1 cellular context compared by ENCODE assay signal in the genomic region with DNA sequence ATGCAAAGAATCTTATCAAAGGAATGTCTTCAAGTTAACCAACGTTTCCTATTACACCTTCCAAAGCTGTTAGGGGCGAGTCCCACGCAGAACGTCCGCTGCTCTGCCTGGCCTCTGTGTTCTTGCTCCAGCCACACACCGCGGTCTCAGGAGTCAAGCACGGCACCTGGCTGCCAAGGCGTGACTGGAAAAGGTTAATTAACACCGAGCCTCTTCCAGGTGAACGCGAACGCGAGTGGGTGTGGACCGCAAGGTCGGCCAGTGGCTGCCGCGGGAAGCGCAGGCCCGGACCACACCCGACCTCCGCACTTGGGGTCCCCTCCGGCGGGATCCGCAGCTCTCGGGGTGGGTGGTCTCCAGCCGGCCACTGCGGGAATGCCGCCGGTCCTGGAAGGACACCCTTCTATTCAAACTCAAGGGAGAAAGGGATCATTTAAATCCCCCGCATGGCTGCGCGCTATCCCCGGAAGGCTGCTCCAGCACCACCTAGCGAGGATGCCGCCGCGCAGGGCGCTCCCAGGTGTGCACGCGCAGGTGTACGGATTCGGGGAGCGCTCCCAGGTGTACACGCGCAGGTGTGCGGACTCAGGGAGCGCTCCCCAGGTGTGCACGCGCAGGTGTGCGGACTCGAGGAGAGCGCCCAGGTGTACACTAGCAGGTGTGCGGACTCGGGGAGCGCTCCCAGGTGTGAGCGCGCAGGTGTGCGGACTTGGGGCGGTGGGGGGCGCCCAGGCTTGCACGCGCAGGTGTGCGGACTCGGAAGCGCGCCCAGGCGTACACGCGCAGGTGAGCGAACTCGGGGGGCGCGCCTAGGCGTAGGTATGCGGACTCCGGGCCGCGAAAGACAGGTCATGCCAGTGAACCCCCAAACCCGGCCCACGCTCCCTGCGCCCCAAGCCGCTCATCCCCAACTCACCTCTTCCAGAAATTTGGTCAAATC.
TF ChIP-seq lines count a peak whose summit lies in the region.

No MANE protein-coding gene starts in this region.

TF ChIP-seq in HepG2, 621 proteins besides CTCF, POLR2A, EP300 and RAD21 (continued from another document and continues in another):
- TF ChIP-seq KMT2B (CRISPR knock-in tag; IDR thresholded peaks at IDR 0.05) = peak; percentile 28; the same call in 1 of the 2 replicates
- 0 out of 2 replicates have a peak, but pooled peaks have one; percentile 9 for TF ChIP-seq FOXA3 (CRISPR knock-in tag; IDR thresholded peaks at IDR 0.05)
- TF ChIP-seq CEBPB (IDR thresholded peaks at IDR 0.05; ENCODE audit: borderline replicate concordance, low read depth, low read length) = no peak
- no peak for TF ChIP-seq ZBTB34 (CRISPR knock-in tag; IDR thresholded peaks at IDR 0.05)
- no peak for TF ChIP-seq ZBTB44 (CRISPR knock-in tag; IDR thresholded peaks at IDR 0.05)
- TF ChIP-seq, protein P1, sequence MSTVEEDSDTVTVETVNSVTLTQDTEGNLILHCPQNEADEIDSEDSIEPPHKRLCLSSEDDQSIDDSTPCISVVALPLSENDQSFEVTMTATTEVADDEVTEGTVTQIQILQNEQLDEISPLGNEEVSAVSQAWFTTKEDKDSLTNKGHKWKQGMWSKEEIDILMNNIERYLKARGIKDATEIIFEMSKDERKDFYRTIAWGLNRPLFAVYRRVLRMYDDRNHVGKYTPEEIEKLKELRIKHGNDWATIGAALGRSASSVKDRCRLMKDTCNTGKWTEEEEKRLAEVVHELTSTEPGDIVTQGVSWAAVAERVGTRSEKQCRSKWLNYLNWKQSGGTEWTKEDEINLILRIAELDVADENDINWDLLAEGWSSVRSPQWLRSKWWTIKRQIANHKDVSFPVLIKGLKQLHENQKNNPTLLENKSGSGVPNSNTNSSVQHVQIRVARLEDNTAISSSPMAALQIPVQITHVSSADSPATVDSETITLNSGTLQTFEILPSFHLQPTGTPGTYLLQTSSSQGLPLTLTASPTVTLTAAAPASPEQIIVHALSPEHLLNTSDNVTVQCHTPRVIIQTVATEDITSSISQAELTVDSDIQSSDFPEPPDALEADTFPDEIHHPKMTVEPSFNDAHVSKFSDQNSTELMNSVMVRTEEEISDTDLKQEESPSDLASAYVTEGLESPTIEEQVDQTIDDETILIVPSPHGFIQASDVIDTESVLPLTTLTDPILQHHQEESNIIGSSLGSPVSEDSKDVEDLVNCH (CRISPR knock-in tag; IDR thresholded peaks at IDR 0.05) = no peak
- TF ChIP-seq, protein P2, sequence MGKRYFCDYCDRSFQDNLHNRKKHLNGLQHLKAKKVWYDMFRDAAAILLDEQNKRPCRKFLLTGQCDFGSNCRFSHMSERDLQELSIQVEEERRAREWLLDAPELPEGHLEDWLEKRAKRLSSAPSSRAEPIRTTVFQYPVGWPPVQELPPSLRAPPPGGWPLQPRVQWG (CRISPR knock-in tag; IDR thresholded peaks at IDR 0.05; ENCODE audit: borderline replicate concordance, low read depth) = 0 out of 2 replicates have a peak, but pooled peaks have one; percentile 6
- no peak for TF ChIP-seq PAWR (CRISPR knock-in tag; IDR thresholded peaks at IDR 0.05; ENCODE audit: borderline replicate concordance)
- TF ChIP-seq ETV5 (CRISPR knock-in tag; IDR thresholded peaks at IDR 0.05; ENCODE audit: borderline replicate concordance) = 0 out of 2 replicates have a peak, but pooled peaks have one; percentile 33
- 0 out of 2 replicates have a peak, but pooled peaks have one; percentile 29 for TF ChIP-seq ESRRA (CRISPR knock-in tag; IDR thresholded peaks at IDR 0.05; ENCODE audit: low read depth)
- no peak for TF ChIP-seq NFIB (CRISPR knock-in tag; IDR thresholded peaks at IDR 0.05; ENCODE audit: borderline replicate concordance)
- TF ChIP-seq ZNF780A (CRISPR knock-in tag; IDR thresholded peaks at IDR 0.05) = no peak
- TF ChIP-seq FOXC1 (CRISPR knock-in tag; IDR thresholded peaks at IDR 0.05; ENCODE audit: borderline replicate concordance) = peak; percentile 52; the same call in 1 of the 2 replicates
- TF ChIP-seq DR1 (CRISPR knock-in tag; IDR thresholded peaks at IDR 0.05) = no peak
- 0 out of 2 replicates have a peak, but pooled peaks have one; percentile 31 for TF ChIP-seq ZNF564 (CRISPR knock-in tag; IDR thresholded peaks at IDR 0.05)
- TF ChIP-seq ZNF276 (CRISPR knock-in tag; IDR thresholded peaks at IDR 0.05; ENCODE audit: low read depth) = 0 out of 2 replicates have a peak, but pooled peaks have one; percentile 31
- no peak for TF ChIP-seq CHCHD3 (CRISPR knock-in tag; IDR thresholded peaks at IDR 0.05)
- TF ChIP-seq ZNF207 (IDR thresholded peaks at IDR 0.05; ENCODE audit: borderline replicate concordance) = no peak
- no peak for TF ChIP-seq MED8 (CRISPR knock-in tag; IDR thresholded peaks at IDR 0.05; ENCODE audit: insufficient replicate concordance)
- TF ChIP-seq RXRB (CRISPR knock-in tag; IDR thresholded peaks at IDR 0.05; ENCODE audit: borderline replicate concordance) = 0 out of 2 replicates have a peak, but pooled peaks have one; percentile 24
- peak; percentile 14; the same call in 1 of the 2 replicates for TF ChIP-seq ELF1 (CRISPR knock-in tag; IDR thresholded peaks at IDR 0.05)
- no peak for TF ChIP-seq ZNF513 (CRISPR knock-in tag; conservative IDR thresholded peaks at IDR 0.05)
- TF ChIP-seq ZNF17 (CRISPR knock-in tag; IDR thresholded peaks at IDR 0.05) = no peak
- no peak; the same call in 1 of the 2 replicates for TF ChIP-seq CAMTA2 (CRISPR knock-in tag; IDR thresholded peaks at IDR 0.05; ENCODE audit: borderline replicate concordance)
- TF ChIP-seq, protein P3, sequence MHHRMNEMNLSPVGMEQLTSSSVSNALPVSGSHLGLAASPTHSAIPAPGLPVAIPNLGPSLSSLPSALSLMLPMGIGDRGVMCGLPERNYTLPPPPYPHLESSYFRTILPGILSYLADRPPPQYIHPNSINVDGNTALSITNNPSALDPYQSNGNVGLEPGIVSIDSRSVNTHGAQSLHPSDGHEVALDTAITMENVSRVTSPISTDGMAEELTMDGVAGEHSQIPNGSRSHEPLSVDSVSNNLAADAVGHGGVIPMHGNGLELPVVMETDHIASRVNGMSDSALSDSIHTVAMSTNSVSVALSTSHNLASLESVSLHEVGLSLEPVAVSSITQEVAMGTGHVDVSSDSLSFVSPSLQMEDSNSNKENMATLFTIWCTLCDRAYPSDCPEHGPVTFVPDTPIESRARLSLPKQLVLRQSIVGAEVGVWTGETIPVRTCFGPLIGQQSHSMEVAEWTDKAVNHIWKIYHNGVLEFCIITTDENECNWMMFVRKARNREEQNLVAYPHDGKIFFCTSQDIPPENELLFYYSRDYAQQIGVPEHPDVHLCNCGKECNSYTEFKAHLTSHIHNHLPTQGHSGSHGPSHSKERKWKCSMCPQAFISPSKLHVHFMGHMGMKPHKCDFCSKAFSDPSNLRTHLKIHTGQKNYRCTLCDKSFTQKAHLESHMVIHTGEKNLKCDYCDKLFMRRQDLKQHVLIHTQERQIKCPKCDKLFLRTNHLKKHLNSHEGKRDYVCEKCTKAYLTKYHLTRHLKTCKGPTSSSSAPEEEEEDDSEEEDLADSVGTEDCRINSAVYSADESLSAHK (CRISPR knock-in tag; IDR thresholded peaks at IDR 0.05; ENCODE audit: borderline replicate concordance) = no peak
- TF ChIP-seq BCL3 (CRISPR knock-in tag; IDR thresholded peaks at IDR 0.05) = no peak
- TF ChIP-seq, protein P4, sequence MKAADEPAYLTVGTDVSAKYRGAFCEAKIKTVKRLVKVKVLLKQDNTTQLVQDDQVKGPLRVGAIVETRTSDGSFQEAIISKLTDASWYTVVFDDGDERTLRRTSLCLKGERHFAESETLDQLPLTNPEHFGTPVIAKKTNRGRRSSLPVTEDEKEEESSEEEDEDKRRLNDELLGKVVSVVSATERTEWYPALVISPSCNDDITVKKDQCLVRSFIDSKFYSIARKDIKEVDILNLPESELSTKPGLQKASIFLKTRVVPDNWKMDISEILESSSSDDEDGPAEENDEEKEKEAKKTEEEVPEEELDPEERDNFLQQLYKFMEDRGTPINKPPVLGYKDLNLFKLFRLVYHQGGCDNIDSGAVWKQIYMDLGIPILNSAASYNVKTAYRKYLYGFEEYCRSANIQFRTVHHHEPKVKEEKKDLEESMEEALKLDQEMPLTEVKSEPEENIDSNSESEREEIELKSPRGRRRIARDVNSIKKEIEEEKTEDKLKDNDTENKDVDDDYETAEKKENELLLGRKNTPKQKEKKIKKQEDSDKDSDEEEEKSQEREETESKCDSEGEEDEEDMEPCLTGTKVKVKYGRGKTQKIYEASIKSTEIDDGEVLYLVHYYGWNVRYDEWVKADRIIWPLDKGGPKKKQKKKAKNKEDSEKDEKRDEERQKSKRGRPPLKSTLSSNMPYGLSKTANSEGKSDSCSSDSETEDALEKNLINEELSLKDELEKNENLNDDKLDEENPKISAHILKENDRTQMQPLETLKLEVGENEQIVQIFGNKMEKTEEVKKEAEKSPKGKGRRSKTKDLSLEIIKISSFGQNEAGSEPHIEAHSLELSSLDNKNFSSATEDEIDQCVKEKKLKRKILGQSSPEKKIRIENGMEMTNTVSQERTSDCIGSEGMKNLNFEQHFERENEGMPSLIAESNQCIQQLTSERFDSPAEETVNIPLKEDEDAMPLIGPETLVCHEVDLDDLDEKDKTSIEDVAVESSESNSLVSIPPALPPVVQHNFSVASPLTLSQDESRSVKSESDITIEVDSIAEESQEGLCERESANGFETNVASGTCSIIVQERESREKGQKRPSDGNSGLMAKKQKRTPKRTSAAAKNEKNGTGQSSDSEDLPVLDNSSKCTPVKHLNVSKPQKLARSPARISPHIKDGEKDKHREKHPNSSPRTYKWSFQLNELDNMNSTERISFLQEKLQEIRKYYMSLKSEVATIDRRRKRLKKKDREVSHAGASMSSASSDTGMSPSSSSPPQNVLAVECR (CRISPR knock-in tag; IDR thresholded peaks at IDR 0.05; ENCODE audit: borderline replicate concordance) = peak; percentile 48
- peak; percentile 78 for TF ChIP-seq ZNF790 (CRISPR knock-in tag; IDR thresholded peaks at IDR 0.05; ENCODE audit: borderline replicate concordance)
- peak; percentile 66 for TF ChIP-seq ZNF563 (CRISPR knock-in tag; IDR thresholded peaks at IDR 0.05)
- peak; percentile 54 for TF ChIP-seq ZBTB33 (CRISPR knock-in tag; IDR thresholded peaks at IDR 0.05)
